1 cellular context compared by ENCODE assay signal in the genomic region with DNA sequence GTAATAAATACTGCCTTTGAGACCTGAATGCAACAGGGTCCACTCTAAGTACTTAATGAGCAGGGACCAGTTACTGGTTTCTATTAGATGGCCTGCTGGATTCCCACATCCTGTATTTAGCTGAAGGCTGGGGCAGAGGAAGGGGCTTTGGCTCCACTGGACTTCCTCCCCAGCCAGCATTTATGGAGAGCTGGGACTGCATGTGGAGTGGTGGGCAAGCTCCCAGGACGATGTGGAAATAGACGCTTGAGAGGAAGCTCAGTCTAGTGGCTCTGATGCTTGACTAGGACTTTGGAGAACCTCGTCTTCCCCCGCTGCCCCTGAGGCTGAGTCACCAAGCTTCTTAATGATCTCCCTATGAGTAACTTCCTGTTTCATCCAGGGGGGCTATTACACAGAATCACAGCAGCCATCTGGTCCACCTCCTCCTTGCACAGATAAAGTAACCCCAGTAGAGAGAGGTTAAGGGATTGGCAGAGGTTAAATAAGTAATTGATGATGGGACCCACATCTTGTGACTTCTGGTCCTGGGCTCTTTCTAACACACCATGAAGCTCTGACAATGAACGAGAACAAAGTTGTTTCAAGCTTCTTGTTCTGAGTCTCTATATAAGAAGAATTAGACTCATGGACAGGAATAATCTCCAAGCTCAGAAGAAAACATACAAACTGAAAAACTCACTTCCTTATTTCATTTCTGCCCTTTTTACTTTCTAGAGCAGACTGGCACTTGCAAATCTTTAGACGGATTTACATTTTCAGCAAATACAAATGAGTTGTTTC.
TF ChIP-seq lines count a peak whose summit lies in the region.

No MANE protein-coding gene starts in this region.

TF ChIP-seq in SK-N-SH, 30 proteins besides CTCF, POLR2A, EP300 and RAD21 (continued from another document):
- TF ChIP-seq, protein P1, sequence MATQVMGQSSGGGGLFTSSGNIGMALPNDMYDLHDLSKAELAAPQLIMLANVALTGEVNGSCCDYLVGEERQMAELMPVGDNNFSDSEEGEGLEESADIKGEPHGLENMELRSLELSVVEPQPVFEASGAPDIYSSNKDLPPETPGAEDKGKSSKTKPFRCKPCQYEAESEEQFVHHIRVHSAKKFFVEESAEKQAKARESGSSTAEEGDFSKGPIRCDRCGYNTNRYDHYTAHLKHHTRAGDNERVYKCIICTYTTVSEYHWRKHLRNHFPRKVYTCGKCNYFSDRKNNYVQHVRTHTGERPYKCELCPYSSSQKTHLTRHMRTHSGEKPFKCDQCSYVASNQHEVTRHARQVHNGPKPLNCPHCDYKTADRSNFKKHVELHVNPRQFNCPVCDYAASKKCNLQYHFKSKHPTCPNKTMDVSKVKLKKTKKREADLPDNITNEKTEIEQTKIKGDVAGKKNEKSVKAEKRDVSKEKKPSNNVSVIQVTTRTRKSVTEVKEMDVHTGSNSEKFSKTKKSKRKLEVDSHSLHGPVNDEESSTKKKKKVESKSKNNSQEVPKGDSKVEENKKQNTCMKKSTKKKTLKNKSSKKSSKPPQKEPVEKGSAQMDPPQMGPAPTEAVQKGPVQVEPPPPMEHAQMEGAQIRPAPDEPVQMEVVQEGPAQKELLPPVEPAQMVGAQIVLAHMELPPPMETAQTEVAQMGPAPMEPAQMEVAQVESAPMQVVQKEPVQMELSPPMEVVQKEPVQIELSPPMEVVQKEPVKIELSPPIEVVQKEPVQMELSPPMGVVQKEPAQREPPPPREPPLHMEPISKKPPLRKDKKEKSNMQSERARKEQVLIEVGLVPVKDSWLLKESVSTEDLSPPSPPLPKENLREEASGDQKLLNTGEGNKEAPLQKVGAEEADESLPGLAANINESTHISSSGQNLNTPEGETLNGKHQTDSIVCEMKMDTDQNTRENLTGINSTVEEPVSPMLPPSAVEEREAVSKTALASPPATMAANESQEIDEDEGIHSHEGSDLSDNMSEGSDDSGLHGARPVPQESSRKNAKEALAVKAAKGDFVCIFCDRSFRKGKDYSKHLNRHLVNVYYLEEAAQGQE (IDR thresholded peaks at IDR 0.05; ENCODE audit: low read depth, low read length) = 0 out of 2 replicates have a peak, but pooled peaks have one; percentile 42
- peak; percentile 50; the same call in 1 of the 2 replicates for TF ChIP-seq ELF1 (IDR thresholded peaks at IDR 0.05)
- TF ChIP-seq MXI1 (IDR thresholded peaks at IDR 0.05; ENCODE audit: low read depth, low read length) = no peak
- no peak for TF ChIP-seq EZH2phosphoT487 (IDR thresholded peaks at IDR 0.05; ENCODE audit: borderline replicate concordance, low read depth)
- TF ChIP-seq POLR2AphosphoS5 (IDR thresholded peaks at IDR 0.05; ENCODE audit: low read depth, low read length) = peak; percentile 82
- no peak for TF ChIP-seq CHD2 (IDR thresholded peaks at IDR 0.05; ENCODE audit: low read length, partially characterized antibody)
- TF ChIP-seq FOXJ3 (CRISPR knock-in tag; IDR thresholded peaks at IDR 0.05) = no peak
- TF ChIP-seq SMC3 (IDR thresholded peaks at IDR 0.05; ENCODE audit: low read depth, low read length) = no peak
- TF ChIP-seq SIN3A (IDR thresholded peaks at IDR 0.05; ENCODE audit: borderline replicate concordance, low read depth, low read length) = peak; percentile 49; the same call in 1 of the 2 replicates
- peak; percentile 95 for TF ChIP-seq RXRA (IDR thresholded peaks at IDR 0.05; ENCODE audit: borderline replicate concordance, low read depth)
- TF ChIP-seq NFIC (IDR thresholded peaks at IDR 0.05; ENCODE audit: borderline replicate concordance) = peak; percentile 89
- no peak for TF ChIP-seq RFX5 (IDR thresholded peaks at IDR 0.05; ENCODE audit: low read length)
- no peak for TF ChIP-seq GATA2 (CRISPR knock-in tag; IDR thresholded peaks at IDR 0.05)
- TF ChIP-seq, protein P2, sequence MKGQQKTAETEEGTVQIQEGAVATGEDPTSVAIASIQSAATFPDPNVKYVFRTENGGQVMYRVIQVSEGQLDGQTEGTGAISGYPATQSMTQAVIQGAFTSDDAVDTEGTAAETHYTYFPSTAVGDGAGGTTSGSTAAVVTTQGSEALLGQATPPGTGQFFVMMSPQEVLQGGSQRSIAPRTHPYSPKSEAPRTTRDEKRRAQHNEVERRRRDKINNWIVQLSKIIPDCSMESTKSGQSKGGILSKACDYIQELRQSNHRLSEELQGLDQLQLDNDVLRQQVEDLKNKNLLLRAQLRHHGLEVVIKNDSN (IDR thresholded peaks at IDR 0.05; ENCODE audit: borderline replicate concordance, low read depth) = no peak
- peak; percentile 27; the same call in 1 of the 2 replicates for TF ChIP-seq YY1 (IDR thresholded peaks at IDR 0.05; ENCODE audit: low read depth)
- TF ChIP-seq FOSL2 (IDR thresholded peaks at IDR 0.05; ENCODE audit: borderline replicate concordance, low read depth) = peak; percentile 99
- TF ChIP-seq TEAD4 (IDR thresholded peaks at IDR 0.05; ENCODE audit: borderline replicate concordance, insufficient read depth) = peak; percentile 87
- TF ChIP-seq, protein P3, sequence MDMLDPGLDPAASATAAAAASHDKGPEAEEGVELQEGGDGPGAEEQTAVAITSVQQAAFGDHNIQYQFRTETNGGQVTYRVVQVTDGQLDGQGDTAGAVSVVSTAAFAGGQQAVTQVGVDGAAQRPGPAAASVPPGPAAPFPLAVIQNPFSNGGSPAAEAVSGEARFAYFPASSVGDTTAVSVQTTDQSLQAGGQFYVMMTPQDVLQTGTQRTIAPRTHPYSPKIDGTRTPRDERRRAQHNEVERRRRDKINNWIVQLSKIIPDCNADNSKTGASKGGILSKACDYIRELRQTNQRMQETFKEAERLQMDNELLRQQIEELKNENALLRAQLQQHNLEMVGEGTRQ (IDR thresholded peaks at IDR 0.05; ENCODE audit: borderline replicate concordance, low read depth, low read length) = no peak
- TF ChIP-seq TAF1 (IDR thresholded peaks at IDR 0.05; ENCODE audit: borderline replicate concordance, low read depth, low read length) = peak; percentile 58; the same call in 1 of the 2 replicates
- TF ChIP-seq, protein P4, sequence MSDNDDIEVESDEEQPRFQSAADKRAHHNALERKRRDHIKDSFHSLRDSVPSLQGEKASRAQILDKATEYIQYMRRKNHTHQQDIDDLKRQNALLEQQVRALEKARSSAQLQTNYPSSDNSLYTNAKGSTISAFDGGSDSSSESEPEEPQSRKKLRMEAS (IDR thresholded peaks at IDR 0.05; ENCODE audit: low read depth) = peak; percentile 76
- peak; percentile 57; the same call in 1 of the 2 replicates for TF ChIP-seq GABPA (IDR thresholded peaks at IDR 0.05; ENCODE audit: low read depth)
